In genomic region chr19:41045095-41045494, GRCh38 we compare ENCODE assay signal across 2 cellular contexts.
TF ChIP-seq lines count a peak whose summit lies in the region.

No MANE protein-coding gene starts in this region.

TF ChIP-seq in HEK293T, 16 proteins besides CTCF, POLR2A, EP300 and RAD21:
- 0 out of 2 replicates have a peak, but pooled peaks have one; percentile 13 for TF ChIP-seq PKNOX1 (IDR thresholded peaks at IDR 0.05)

TF ChIP-seq in HepG2, 621 proteins besides CTCF, POLR2A, EP300 and RAD21:
- TF ChIP-seq ZNF263 (CRISPR knock-in tag; IDR thresholded peaks at IDR 0.05) = 0 out of 2 replicates have a peak, but pooled peaks have one; percentile 22
TF ChIP-seq in HepG2: peak in this region for 1; not testable (repeated sequence) for 620.
